Comparison of ENCODE assay signal across 1 cellular context in the genomic region with DNA sequence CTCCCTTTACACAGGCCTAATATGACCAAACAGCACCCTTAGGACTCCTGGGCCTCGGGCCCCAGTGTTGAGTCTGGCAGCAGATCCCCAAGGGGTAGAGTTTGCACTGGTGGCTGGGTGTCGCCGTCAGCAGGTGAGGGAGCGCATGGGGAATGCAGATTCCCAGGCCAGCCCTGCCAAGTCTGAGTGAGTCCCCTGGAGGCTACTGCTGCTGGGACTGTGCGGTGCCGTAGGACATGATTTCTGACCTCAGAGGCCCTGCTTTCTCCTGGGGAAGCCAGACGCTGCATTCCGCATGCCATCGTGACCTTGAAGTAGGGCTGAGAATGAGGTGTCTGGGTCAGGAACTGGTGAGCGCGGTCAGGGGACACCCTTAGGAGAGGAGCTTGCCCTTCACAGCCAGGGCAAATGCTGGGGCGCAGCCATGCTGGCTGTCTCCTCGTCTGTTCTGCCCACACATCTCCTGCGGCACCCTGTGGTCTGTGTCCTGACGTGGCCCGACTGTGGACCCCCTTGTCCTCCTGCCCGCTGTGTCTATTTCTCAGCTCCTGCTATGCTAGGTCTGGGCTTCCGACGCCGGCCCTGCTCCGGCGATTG.
TF ChIP-seq lines count a peak whose summit lies in the region.

No MANE protein-coding gene starts in this region.

TF ChIP-seq in HCT116, 20 proteins besides CTCF, POLR2A, EP300 and RAD21 (continued from another document):
- TF ChIP-seq, protein P1, sequence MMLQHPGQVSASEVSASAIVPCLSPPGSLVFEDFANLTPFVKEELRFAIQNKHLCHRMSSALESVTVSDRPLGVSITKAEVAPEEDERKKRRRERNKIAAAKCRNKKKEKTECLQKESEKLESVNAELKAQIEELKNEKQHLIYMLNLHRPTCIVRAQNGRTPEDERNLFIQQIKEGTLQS (IDR thresholded peaks at IDR 0.05), result no peak
- TF ChIP-seq SRF (IDR thresholded peaks at IDR 0.05; ENCODE audit: low read depth), result no peak
- TF ChIP-seq, protein P2, sequence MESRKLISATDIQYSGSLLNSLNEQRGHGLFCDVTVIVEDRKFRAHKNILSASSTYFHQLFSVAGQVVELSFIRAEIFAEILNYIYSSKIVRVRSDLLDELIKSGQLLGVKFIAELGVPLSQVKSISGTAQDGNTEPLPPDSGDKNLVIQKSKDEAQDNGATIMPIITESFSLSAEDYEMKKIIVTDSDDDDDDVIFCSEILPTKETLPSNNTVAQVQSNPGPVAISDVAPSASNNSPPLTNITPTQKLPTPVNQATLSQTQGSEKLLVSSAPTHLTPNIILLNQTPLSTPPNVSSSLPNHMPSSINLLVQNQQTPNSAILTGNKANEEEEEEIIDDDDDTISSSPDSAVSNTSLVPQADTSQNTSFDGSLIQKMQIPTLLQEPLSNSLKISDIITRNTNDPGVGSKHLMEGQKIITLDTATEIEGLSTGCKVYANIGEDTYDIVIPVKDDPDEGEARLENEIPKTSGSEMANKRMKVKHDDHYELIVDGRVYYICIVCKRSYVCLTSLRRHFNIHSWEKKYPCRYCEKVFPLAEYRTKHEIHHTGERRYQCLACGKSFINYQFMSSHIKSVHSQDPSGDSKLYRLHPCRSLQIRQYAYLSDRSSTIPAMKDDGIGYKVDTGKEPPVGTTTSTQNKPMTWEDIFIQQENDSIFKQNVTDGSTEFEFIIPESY (IDR thresholded peaks at IDR 0.05; ENCODE audit: extremely low read depth, insufficient replicate concordance, low read length), result no peak
- no peak for TF ChIP-seq ZNF274 (IDR thresholded peaks at IDR 0.05; ENCODE audit: low read depth, low read length)
- no peak for TF ChIP-seq JUND (IDR thresholded peaks at IDR 0.05)
- no peak for TF ChIP-seq EGR1 (IDR thresholded peaks at IDR 0.05; ENCODE audit: low read depth)
- no peak for TF ChIP-seq POLR2AphosphoS5 (IDR thresholded peaks at IDR 0.05; ENCODE audit: low read depth, low read length)
TF ChIP-seq in HCT116: peak in this region for 0.
